ENCODE assay signal across 24 cellular contexts in genomic region chr10:132702601-132703304, GRCh38.
DNase-seq lines count a peak whose midpoint lies in the region; ATAC-seq and TF ChIP-seq lines count a peak whose summit lies in the region.
"Had no signal": no experiment of that assay in that cellular context is flagged by ENCODE, and none has a peak within 500 bp of the region (broad histone marks: within the 10 kb centered on the region; RNA-seq: fewer than 3 reads in every experiment).

No MANE protein-coding gene starts in this region.

- peak overlapping the region; percentile 31 for H3K27ac Mint-ChIP-seq in endothelial cell (ENCODE audit: unreplicated experiment)
- H3K27ac Mint-ChIP-seq in stimulated activated memory B cell treated with anti-CD40 and anti-IgM and Interleukin-4, amounts not matched to agents 10 μg/mL and 1 μg/mL and 100 μg/mL, for 72 hours: no peak overlapping the region
- H3K27ac Mint-ChIP-seq: activated naive CD4-positive, alpha-beta T cell treated with anti-CD3 and anti-CD28 coated beads, Interleukin-2, amount 50 U/mL, for 24 hours; activated T-cell treated with anti-CD3 and anti-CD28 coated beads, Interleukin-2, amount 50 U/mL, for 72 hours; B cell; T-helper 1 cell treated with Interleukin-12 subunit alpha and Interleukin-12 subunit beta and Interleukin-4 antibody, amounts not matched to agents 30 μg/mL and 1 μg/mL, for 36 hours had no signal

- ATAC-seq in lower lobe of right lung: no peak
- ATAC-seq in stimulated activated memory B cell treated with anti-CD40 and anti-IgM and Interleukin-4, amounts not matched to agents 10 μg/mL and 1 μg/mL and 100 μg/mL, for 72 hours: peak; percentile 34
- ATAC-seq: activated T-cell treated with anti-CD3 and anti-CD28 coated beads, Interleukin-2, amount 50 U/mL, for 72 hours; psoas muscle had no signal

- peaks cover 2% of the 10 kb centered on the region for H3K4me1 Mint-ChIP-seq in endothelial cell (ENCODE audit: unreplicated experiment)
- H3K4me1 Mint-ChIP-seq in stimulated activated memory B cell treated with anti-CD40 and anti-IgM and Interleukin-4, amounts not matched to agents 10 μg/mL and 1 μg/mL and 100 μg/mL, for 72 hours: no peaks in the 10 kb centered on the region
- H3K4me1 Mint-ChIP-seq: activated naive CD4-positive, alpha-beta T cell treated with anti-CD3 and anti-CD28 coated beads, Interleukin-2, amount 50 U/mL, for 24 hours; B cell had no signal

- peaks cover 14% of the 10 kb centered on the region for H3K27me3 Mint-ChIP-seq in endothelial cell (ENCODE audit: unreplicated experiment)
- H3K27me3 Mint-ChIP-seq in stimulated activated memory B cell treated with anti-CD40 and anti-IgM and Interleukin-4, amounts not matched to agents 10 μg/mL and 1 μg/mL and 100 μg/mL, for 72 hours: no peaks in the 10 kb centered on the region
- H3K27me3 Mint-ChIP-seq: activated naive CD4-positive, alpha-beta T cell treated with anti-CD3 and anti-CD28 coated beads, Interleukin-2, amount 50 U/mL, for 24 hours; B cell had no signal

- peaks cover 26% of the 10 kb centered on the region for H3K36me3 ChIP-seq in lower lobe of right lung

- H3K27me3 ChIP-seq in lower lobe of right lung (ENCODE audit: low read depth): no peaks in the 10 kb centered on the region
- H3K27me3 ChIP-seq: neutrophil, Peyer's patch had no signal

- no peak overlapping the region for H3K4me3 Mint-ChIP-seq in endothelial cell (ENCODE audit: unreplicated experiment)
- H3K4me3 Mint-ChIP-seq in stimulated activated memory B cell treated with anti-CD40 and anti-IgM and Interleukin-4, amounts not matched to agents 10 μg/mL and 1 μg/mL and 100 μg/mL, for 72 hours: no peak overlapping the region
- H3K4me3 Mint-ChIP-seq: activated naive CD4-positive, alpha-beta T cell treated with anti-CD3 and anti-CD28 coated beads, Interleukin-2, amount 50 U/mL, for 24 hours; activated T-cell treated with anti-CD3 and anti-CD28 coated beads, Interleukin-2, amount 50 U/mL, for 72 hours; B cell; T-helper 1 cell treated with Interleukin-12 subunit alpha and Interleukin-12 subunit beta and Interleukin-4 antibody, amounts not matched to agents 30 μg/mL and 1 μg/mL, for 36 hours had no signal

- DNase-seq in NCI-H2029 (lab: John Stamatoyannopoulos, UW) (peak; percentile 53), NCI-H2029 treated with DMSO at 0.1 percent for 48 hours (lab: John Stamatoyannopoulos, UW) (no peak), endothelial cell (ENCODE audit: low spot score) (no peak), lower lobe of right lung (peak; percentile 35), hepatic stellate cell (ENCODE audit: low spot score) (no peak), epidermal melanocyte (ENCODE audit: insufficient read length, low spot score) (no peak), DMS 273 treated with DMSO at 0.1 percent for 48 hours (lab: John Stamatoyannopoulos, UW) (no peak)
- DNase-seq: activated CD4-positive, alpha-beta T cell treated with anti-CD3 and anti-CD28 coated beads for 48 hours; activated T-cell treated with anti-CD3 and anti-CD28 coated beads, Interleukin-2, amount 50 U/mL, for 72 hours; HCEC 1CT; hippocampal formation; Kasumi-1; MV-4-11; NCI-H526; stimulated activated CD4-positive, alpha-beta T cell treated with anti-CD3 and anti-CD28 coated beads, Interleukin-1b, Interleukin-23, amount 100 ng/mL, for 48 hours had no signal

- H3K4me1 ChIP-seq in lower lobe of right lung: no peaks in the 10 kb centered on the region
- H3K4me1 ChIP-seq: psoas muscle had no signal

- H3K27ac ChIP-seq in lower lobe of right lung: no peak overlapping the region
- H3K27ac ChIP-seq: HL-60, neutrophil, Peyer's patch, psoas muscle, skin epidermis had no signal

- no peak overlapping the region for H3K4me3 ChIP-seq in lower lobe of right lung
- H3K4me3 ChIP-seq: Peyer's patch, psoas muscle, skin epidermis had no signal

- intact Hi-C loops in lower lobe of right lung (cut with DNase I): no loop called here

- no peak for TF ChIP-seq CTCF in endothelial cell (IDR thresholded peaks at IDR 0.05; ENCODE audit: unreplicated experiment)
- no peak for TF ChIP-seq CTCF in lower lobe of right lung (IDR thresholded peaks at IDR 0.05)

- peaks cover 10% of the 10 kb centered on the region for H3K9me3 Mint-ChIP-seq in endothelial cell (ENCODE audit: unreplicated experiment)
- peaks cover 15% of the 10 kb centered on the region for H3K9me3 Mint-ChIP-seq in stimulated activated memory B cell treated with anti-CD40 and anti-IgM and Interleukin-4, amounts not matched to agents 10 μg/mL and 1 μg/mL and 100 μg/mL, for 72 hours

- peaks cover 10% of the 10 kb centered on the region for H3K9me3 ChIP-seq in lower lobe of right lung
- H3K9me3 ChIP-seq: neutrophil, psoas muscle had no signal

- peaks cover 38% of the 10 kb centered on the region for H3K36me3 Mint-ChIP-seq in endothelial cell (ENCODE audit: low read depth, unreplicated experiment)
- peaks cover 67% of the 10 kb centered on the region for H3K36me3 Mint-ChIP-seq in stimulated activated memory B cell treated with anti-CD40 and anti-IgM and Interleukin-4, amounts not matched to agents 10 μg/mL and 1 μg/mL and 100 μg/mL, for 72 hours

Comparison
In these comparisons a context has a peak if more than half of its experiments do, and no peak if none do; other contexts are left out.
1. DNase-seq: peak in NCI-H2029 (single experiment) and lower lobe of right lung (single experiment); none in NCI-H2029 treated with DMSO at 0.1 percent for 48 hours (single experiment), endothelial cell (single experiment), hepatic stellate cell (single experiment), epidermal melanocyte (single experiment) and DMS 273 treated with DMSO at 0.1 percent for 48 hours (single experiment).